Comparison of ENCODE assay signal across 10 cellular contexts in genomic region chrX:148380107-148380506, GRCh38.
DNase-seq lines count a peak whose midpoint lies in the region; ATAC-seq lines count a peak whose summit lies in the region.
"Had no signal": no experiment of that assay in that cellular context is flagged by ENCODE, and none has a peak within 500 bp of the region (broad histone marks: within the 10 kb centered on the region; RNA-seq: fewer than 3 reads in every experiment).

No MANE protein-coding gene starts in this region.

- peak overlapping the region; percentile 90 for H3K27ac Mint-ChIP-seq in activated CD4-positive, alpha-beta memory T cell treated with anti-CD3 and anti-CD28 coated beads, Interleukin-2, amount 10 ng/mL, durations not matched to agents 7 days and 5 days
- H3K27ac Mint-ChIP-seq in stimulated activated memory B cell treated with anti-CD40 and anti-IgM and Interleukin-4, amounts not matched to agents 10 μg/mL and 1 μg/mL and 100 μg/mL, for 72 hours = peak overlapping the region; percentile 84

- H3K27me3 Mint-ChIP-seq in activated CD4-positive, alpha-beta memory T cell treated with anti-CD3 and anti-CD28 coated beads, Interleukin-2, amount 10 ng/mL, durations not matched to agents 7 days and 5 days = no peaks in the 10 kb centered on the region
- no peaks in the 10 kb centered on the region for H3K27me3 Mint-ChIP-seq in stimulated activated memory B cell treated with anti-CD40 and anti-IgM and Interleukin-4, amounts not matched to agents 10 μg/mL and 1 μg/mL and 100 μg/mL, for 72 hours

- H3K4me1 Mint-ChIP-seq in activated CD4-positive, alpha-beta memory T cell treated with anti-CD3 and anti-CD28 coated beads, Interleukin-2, amount 10 ng/mL, durations not matched to agents 7 days and 5 days = peaks cover 29% of the 10 kb centered on the region
- H3K4me1 Mint-ChIP-seq in stimulated activated memory B cell treated with anti-CD40 and anti-IgM and Interleukin-4, amounts not matched to agents 10 μg/mL and 1 μg/mL and 100 μg/mL, for 72 hours = peaks cover 13% of the 10 kb centered on the region

- CTCF ChIA-PET in activated CD4-positive, alpha-beta memory T cell treated with anti-CD3 and anti-CD28 coated beads, Interleukin-2, amount 10 ng/mL, durations not matched to agents 7 days and 5 days (lab: Charles Lee) = interaction anchor here (0.7 to 1.0 kb wide), 2 partner anchors 9 to 72 kb away, joined by 3 read pairs; no protein-coding TSS in a partner anchor

- peaks cover 2% of the 10 kb centered on the region for H3K36me3 Mint-ChIP-seq in activated CD4-positive, alpha-beta memory T cell treated with anti-CD3 and anti-CD28 coated beads, Interleukin-2, amount 10 ng/mL, durations not matched to agents 7 days and 5 days (ENCODE audit: low read depth)
- no peaks in the 10 kb centered on the region for H3K36me3 Mint-ChIP-seq in stimulated activated memory B cell treated with anti-CD40 and anti-IgM and Interleukin-4, amounts not matched to agents 10 μg/mL and 1 μg/mL and 100 μg/mL, for 72 hours

- H3K9me3 Mint-ChIP-seq in activated CD4-positive, alpha-beta memory T cell treated with anti-CD3 and anti-CD28 coated beads, Interleukin-2, amount 10 ng/mL, durations not matched to agents 7 days and 5 days = peaks cover 4% of the 10 kb centered on the region
- H3K9me3 Mint-ChIP-seq in stimulated activated memory B cell treated with anti-CD40 and anti-IgM and Interleukin-4, amounts not matched to agents 10 μg/mL and 1 μg/mL and 100 μg/mL, for 72 hours = no peaks in the 10 kb centered on the region

- POLR2A ChIA-PET in activated CD4-positive, alpha-beta memory T cell treated with anti-CD3 and anti-CD28 coated beads, Interleukin-2, amount 10 ng/mL, durations not matched to agents 7 days and 5 days (lab: Charles Lee) = interaction anchor here (1.4 kb wide), 1 partner anchor 70 kb away, joined by 5 read pairs; no protein-coding TSS in a partner anchor

- peak overlapping the region; percentile 35 for H3K4me3 Mint-ChIP-seq in activated CD4-positive, alpha-beta memory T cell treated with anti-CD3 and anti-CD28 coated beads, Interleukin-2, amount 10 ng/mL, durations not matched to agents 7 days and 5 days
- H3K4me3 Mint-ChIP-seq in stimulated activated memory B cell treated with anti-CD40 and anti-IgM and Interleukin-4, amounts not matched to agents 10 μg/mL and 1 μg/mL and 100 μg/mL, for 72 hours = peak overlapping the region; percentile 34

- DNase-seq in activated effector memory CD4-positive, alpha-beta T cell treated with anti-CD3 and anti-CD28 coated beads, Interleukin-2, amount 50 U/mL, for 16 hours = peak; percentile 61
- DNase-seq in activated effector memory CD4-positive, alpha-beta T cell treated with Interleukin-2 at 50 U/mL for 16 hours = no peak
- DNase-seq in activated CD4-positive, alpha-beta memory T cell treated with anti-CD3 and anti-CD28 coated beads, Interleukin-2, amount 10 ng/mL, durations not matched to agents 7 days and 5 days = no peak
- DNase-seq in cortex of kidney (lab: John Stamatoyannopoulos, UW) (no peak), dermis blood vessel endothelial cell (no peak)
- DNase-seq: adrenal gland, NCI-H187 treated with DMSO at 0.1 percent for 48 hours had no signal

- ATAC-seq in HG02943 (IDR thresholded peaks at IDR 0.05; ENCODE audit: low read depth, unreplicated experiment) (peak; percentile 13), HG02870 (IDR thresholded peaks at IDR 0.05; ENCODE audit: unreplicated experiment) (no peak)
- ATAC-seq in stimulated activated memory B cell treated with anti-CD40 and anti-IgM and Interleukin-4, amounts not matched to agents 10 μg/mL and 1 μg/mL and 100 μg/mL, for 72 hours = no peak
